In the genomic region with DNA sequence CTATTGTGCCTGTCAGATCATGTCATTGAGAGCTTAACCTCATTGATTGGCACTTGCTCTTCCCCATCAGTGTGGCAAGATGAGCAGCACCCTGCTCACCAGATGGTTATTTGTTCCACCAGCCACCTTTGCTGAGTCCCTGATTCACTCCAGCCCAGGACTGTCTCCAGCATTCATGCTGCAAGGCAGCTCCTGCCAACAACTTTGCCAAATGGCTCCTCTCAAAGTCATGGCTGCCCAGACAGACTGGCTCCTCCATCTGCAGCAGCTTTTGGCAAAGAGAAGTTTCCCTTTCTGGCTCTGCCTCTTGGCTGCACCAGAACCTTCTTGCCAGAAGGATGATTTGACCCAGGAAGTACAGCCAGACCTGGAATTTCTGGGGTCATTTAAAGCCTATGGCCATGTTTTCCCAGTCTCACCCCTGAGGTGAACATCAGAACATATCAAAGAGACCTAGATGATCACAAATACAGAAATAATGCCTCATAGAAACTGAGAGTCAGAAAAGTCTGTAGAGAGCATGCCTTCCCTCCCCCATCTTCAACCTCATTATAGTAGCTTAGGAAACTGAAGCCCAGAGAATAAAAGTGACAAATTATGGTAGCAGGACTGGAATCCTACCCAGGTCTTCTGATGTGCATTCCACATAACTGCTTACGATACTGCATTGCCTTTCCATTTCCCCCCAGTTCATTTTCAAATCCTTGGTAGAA, we compare ENCODE assay signal across 23 cellular contexts. TPM values are rescaled to one million over a fixed set of nuclear protein-coding genes. Genes with fewer than 3 reads are reported as not detected.
DNase-seq lines count a peak whose midpoint lies in the region; ATAC-seq, FAIRE-seq and TF ChIP-seq lines count a peak whose summit lies in the region.
"Had no signal": no experiment of that assay in that cellular context is flagged by ENCODE, and none has a peak within 500 bp of the region (broad histone marks: within the 10 kb centered on the region; RNA-seq: fewer than 3 reads in every experiment).

No MANE protein-coding gene starts in this region.

- no peak for TF ChIP-seq CTCF in thoracic aorta (IDR thresholded peaks at IDR 0.05)

- peaks cover 8 to 34% of the 10 kb centered on the region in 2 donors for H3K4me1 ChIP-seq in thoracic aorta (ENCODE audit: control insufficient read depth in 1 of 2, low read depth in 2 of 2)

- ATAC-seq in thoracic aorta (ENCODE audit: insufficient number of reproducible peaks, low FRiP score, low read depth): no peak
- no peak for ATAC-seq in Right ventricle myocardium inferior
- ATAC-seq in GM19455 (IDR thresholded peaks at IDR 0.05; ENCODE audit: unreplicated experiment): no peak
- ATAC-seq: GM23338 had no signal

- H3K36me3 ChIP-seq in thoracic aorta: no peaks in the 10 kb centered on the region

- H3K27me3 ChIP-seq in thoracic aorta (replicated peaks; ENCODE audit: insufficient read depth): no peaks in the 10 kb centered on the region

- H3K27ac ChIP-seq in thoracic aorta: peak overlapping the region; percentile 32 to 37
- H3K27ac ChIP-seq: HL-60, SK-N-MC had no signal

- H3K9me3 ChIP-seq in thoracic aorta: no peaks in the 10 kb centered on the region

- no peak overlapping the region for H3K4me3 ChIP-seq in thoracic aorta
- H3K4me3 ChIP-seq: GM23338, SK-N-MC had no signal

- DNase-seq in HTR-8/SVneo (ENCODE audit: insufficient read length, low spot score): no peak
- peak; percentile 7 for DNase-seq in NCI-H2171 (lab: John Stamatoyannopoulos, UW)
- peak; percentile 71 for DNase-seq in cerebellum (ENCODE audit: low spot score)
- DNase-seq in thoracic aorta (ENCODE audit: low spot score): no peak
- no peak for DNase-seq in Right ventricle myocardium inferior (ENCODE audit: missing footprints)
- DNase-seq in stimulated activated CD4-positive, alpha-beta T cell treated with anti-CD3 and anti-CD28 coated beads, Interleukin-4, amount 100 ng/mL, for 1 hour: no peak
- DNase-seq: ACHN, AML-193, GDM1, HCEC 1CT, IMR-90, NCI-H1092 treated with DMSO at 0.1 percent for 48 hours, NCI-H146, NCI-H345, NCI-H69, Right ventricle myocardium superior had no signal

- intact Hi-C loops in Right ventricle myocardium inferior (cut with DNase I): no loop called here

- FAIRE-seq in HTR-8/SVneo (lab: Jason Lieb, UNC): peak; percentile 4
- FAIRE-seq: RCC 7860 had no signal

RNA-seq across cellular contexts. Expression of a gene that starts 10.4 kb away (rescaled TPM):
- total RNA-seq in cerebellum: 64.4 TPM
- 10 to 100 TPM in 1 of 2 donors, 1 to 10 TPM in 1; 9.5 to 29.8 TPM for total RNA-seq in thoracic aorta
- 0.43 TPM for total RNA-seq in Right ventricle myocardium inferior
- total RNA-seq: HT1080, IMR-90, OCI-LY7 had no signal

Comparison
In these comparisons a context has a peak if more than half of its experiments do, and no peak if none do; other contexts are left out.
1. DNase-seq: peak in NCI-H2171 (single experiment) and cerebellum (single experiment); none in HTR-8/SVneo (single experiment), thoracic aorta (single experiment), Right ventricle myocardium inferior (single experiment) and stimulated activated CD4-positive, alpha-beta T cell treated with anti-CD3 and anti-CD28 coated beads, Interleukin-4, amount 100 ng/mL, for 1 hour (single experiment).